10 cellular contexts compared by ENCODE assay signal in the genomic region with DNA sequence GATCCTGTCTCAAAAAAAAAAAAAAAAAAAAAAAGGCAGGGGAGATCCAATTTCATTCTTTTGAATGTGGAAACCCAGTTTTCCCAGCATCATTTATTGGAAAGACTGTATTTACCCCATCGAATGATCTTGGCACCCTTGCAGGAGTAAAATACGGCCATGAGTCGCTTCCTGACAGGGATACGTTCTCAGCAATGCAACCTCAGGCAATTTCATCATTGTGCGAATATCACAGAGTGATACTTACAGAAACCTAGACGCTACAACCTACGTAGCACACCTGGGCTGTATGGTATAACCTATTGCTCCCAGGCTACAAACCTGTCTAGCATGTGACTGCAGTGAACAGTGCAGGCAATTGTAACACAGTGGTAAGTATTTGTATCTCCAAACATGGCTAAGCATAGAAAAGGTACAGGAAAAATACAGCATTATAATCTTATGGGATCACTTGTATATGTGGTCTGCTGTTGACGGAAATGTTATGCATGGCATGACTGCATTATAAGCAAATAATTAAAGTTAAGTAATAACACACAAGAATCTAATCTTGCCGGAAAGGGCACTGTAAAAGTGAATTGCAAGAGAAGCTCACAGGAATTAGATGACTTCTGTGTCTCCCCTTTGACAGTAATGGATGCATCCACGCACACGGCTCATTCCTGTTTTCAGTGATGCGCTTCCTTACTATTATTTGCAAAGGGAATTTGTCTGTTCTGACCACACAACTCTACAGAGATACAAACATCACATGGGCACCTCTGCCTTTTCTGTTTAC. TPM values are rescaled to one million over a fixed set of nuclear protein-coding genes. Genes with fewer than 3 reads are reported as not detected.
DNase-seq lines count a peak whose midpoint lies in the region; ATAC-seq and TF ChIP-seq lines count a peak whose summit lies in the region.
"Had no signal": no experiment of that assay in that cellular context is flagged by ENCODE, and none has a peak within 500 bp of the region (broad histone marks: within the 10 kb centered on the region; RNA-seq: fewer than 3 reads in every experiment).

No MANE protein-coding gene starts in this region.

- no peak overlapping the region for H2AFZ ChIP-seq in osteoblast (ENCODE audit: low read length)

- H3K27ac ChIP-seq in effector memory CD4-positive, alpha-beta T cell (ENCODE audit: insufficient read depth, low read length, poor library complexity, severe bottlenecking), result no peak overlapping the region
- H3K27ac ChIP-seq in osteoblast (ENCODE audit: low read depth, low read length), result peak overlapping the region; percentile 19
- H3K27ac ChIP-seq: brain microvascular endothelial cell had no signal

- peak overlapping the region; percentile 91 for H3K27ac Mint-ChIP-seq in Calu3 (ENCODE audit: unreplicated experiment)

- H4K20me1 ChIP-seq in osteoblast (ENCODE audit: insufficient read depth, low read length), result no peaks in the 10 kb centered on the region

- no peak overlapping the region for H3K4me3 Mint-ChIP-seq in Calu3 (ENCODE audit: low read depth, unreplicated experiment)

- BruUV-seq in Calu3 (replicated peaks; lab: Mats Ljungman, UMichigan), result no TSS peak

- no peaks in the 10 kb centered on the region for H3K36me3 ChIP-seq in effector memory CD4-positive, alpha-beta T cell (ENCODE audit: control insufficient read depth, insufficient read depth, low read length)
- no peaks in the 10 kb centered on the region for H3K36me3 ChIP-seq in osteoblast (ENCODE audit: insufficient read depth, low read length)
- H3K36me3 ChIP-seq: brain microvascular endothelial cell had no signal

- peak overlapping the region; percentile 19 for H3K4me3 ChIP-seq in effector memory CD4-positive, alpha-beta T cell (ENCODE audit: insufficient read depth, low read depth, low read length, poor library complexity, severe bottlenecking)
- no peak overlapping the region for H3K4me3 ChIP-seq in osteoblast (ENCODE audit: insufficient read depth, low read length)

- H3K9me3 Mint-ChIP-seq in Calu3 (ENCODE audit: low read depth, unreplicated experiment), result no peaks in the 10 kb centered on the region

- no peaks in the 10 kb centered on the region for H3K9me3 ChIP-seq in effector memory CD4-positive, alpha-beta T cell (ENCODE audit: control insufficient read depth, low read length)
- H3K9me3 ChIP-seq in osteoblast (ENCODE audit: low read depth, low read length), result no peaks in the 10 kb centered on the region

- peak overlapping the region; percentile 25 for H3K4me2 ChIP-seq in osteoblast (ENCODE audit: insufficient read depth, low read length)

- H3K79me2 ChIP-seq in osteoblast (ENCODE audit: insufficient read depth, low read length), result no peaks in the 10 kb centered on the region

- no peak for ATAC-seq in HG03571 (IDR thresholded peaks at IDR 0.05; ENCODE audit: unreplicated experiment)

- peaks cover 11% of the 10 kb centered on the region for H3K36me3 Mint-ChIP-seq in Calu3 (ENCODE audit: insufficient read depth, unreplicated experiment)

- no peaks in the 10 kb centered on the region for H3K27me3 ChIP-seq in effector memory CD4-positive, alpha-beta T cell (replicated peaks; ENCODE audit: control insufficient read depth, insufficient read depth, low read length, poor library complexity, severe bottlenecking)
- H3K27me3 ChIP-seq in osteoblast (ENCODE audit: insufficient read depth, low read length), result no peaks in the 10 kb centered on the region
- H3K27me3 ChIP-seq: brain microvascular endothelial cell had no signal

- peaks cover 2% of the 10 kb centered on the region for H3K4me1 Mint-ChIP-seq in Calu3 (ENCODE audit: low read depth, unreplicated experiment)

- intact Hi-C loops in Calu3 (cut with micrococcal nuclease; ENCODE audit: unreplicated experiment), result no loop called here

- no peaks in the 10 kb centered on the region for H3K27me3 Mint-ChIP-seq in Calu3 (ENCODE audit: unreplicated experiment)

- CTCF ChIA-PET in Calu3 (lab: Charles Lee), result interaction anchor here (0.6 kb wide), 1 partner anchor 19 kb away, joined by 3 read pairs; no protein-coding TSS in a partner anchor

- H3K4me1 ChIP-seq in effector memory CD4-positive, alpha-beta T cell (ENCODE audit: control insufficient read depth, insufficient read depth, low read length, poor library complexity, severe bottlenecking), result peaks cover 10% of the 10 kb centered on the region
- peaks cover 34% of the 10 kb centered on the region for H3K4me1 ChIP-seq in osteoblast (ENCODE audit: insufficient read depth, low read length)

- TF ChIP-seq CTCF in Calu3 (IDR thresholded peaks at IDR 0.05; ENCODE audit: unreplicated experiment) (no peak), osteoblast (IDR thresholded peaks at IDR 0.05; ENCODE audit: extremely low read depth, low read depth, low read length) (no peak)

- DNase-seq in Calu3 (no peak), NCI-H69 (lab: John Stamatoyannopoulos, UW) (peak; percentile 64), osteoblast (ENCODE audit: insufficient read length, low spot score, missing footprints) (no peak), SKM-1 treated with dmso at 0.1 percent for 144 hours (lab: John Stamatoyannopoulos, UW; ENCODE audit: unreplicated experiment) (no peak), DMS 273 (lab: John Stamatoyannopoulos, UW; ENCODE audit: unreplicated experiment) (no peak)
- DNase-seq in effector memory CD4-positive, alpha-beta T cell, result no peak
- no peak for DNase-seq in activated CD4-positive, alpha-beta T cell treated with anti-CD3 and anti-CD28 coated beads for 4 hours
- DNase-seq: brain microvascular endothelial cell had no signal

RNA-seq across cellular contexts. Expression of a gene that starts 24.0 kb away (rescaled TPM):
- total RNA-seq in Calu3 (2022), result 9.3 and 13.7 TPM in 2 replicates
- 3.8 and 6.2 TPM in 2 replicates for total RNA-seq in osteoblast

RNA-seq across cellular contexts. Expression of a gene that starts 49.2 kb away (rescaled TPM):
- total RNA-seq in Calu3 (2022) (not detected in 2 replicates), osteoblast (not detected in 2 replicates)
- total RNA-seq: temporal lobe had no signal
